Comparison of ENCODE assay signal across 12 cellular contexts in the genomic region with DNA sequence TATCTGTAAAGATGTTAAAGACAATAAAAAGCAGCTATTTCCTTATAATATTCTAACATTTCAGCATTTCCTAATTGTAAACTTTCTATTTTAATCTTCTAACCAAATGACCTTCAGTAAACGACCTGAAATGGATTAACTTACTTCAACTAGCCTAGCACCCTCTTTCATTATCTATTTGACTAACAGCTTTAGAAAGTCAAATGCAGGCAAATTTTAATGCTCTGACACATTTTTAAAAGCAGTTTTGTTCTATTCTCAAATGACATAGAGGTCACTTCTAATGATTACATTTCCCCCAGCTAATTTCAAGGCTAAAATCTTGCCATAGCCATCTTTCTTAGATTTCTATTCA. TPM values are rescaled to one million over a fixed set of nuclear protein-coding genes. Genes with fewer than 3 reads are reported as not detected.
DNase-seq lines count a peak whose midpoint lies in the region; ATAC-seq and TF ChIP-seq lines count a peak whose summit lies in the region.
"Had no signal": no experiment of that assay in that cellular context is flagged by ENCODE, and none has a peak within 500 bp of the region (broad histone marks: within the 10 kb centered on the region; RNA-seq: fewer than 3 reads in every experiment).

No MANE protein-coding gene starts in this region.

- DNase-seq in left ventricle myocardium inferior: no peak
- DNase-seq in Right ventricle myocardium superior: no peak
- no peak for DNase-seq in PC-3
- DNase-seq in middle frontal gyrus (ENCODE audit: extremely low spot score, low spot score): no peak
- DNase-seq in NCI-H128 (lab: John Stamatoyannopoulos, UW; ENCODE audit: unreplicated experiment): no peak
- DNase-seq in CD4-positive, alpha-beta T cell: no peak
- DNase-seq in GM19238 (ENCODE audit: insufficient read length, low spot score): no peak
- DNase-seq: activated CD4-positive, alpha-beta T cell treated with anti-CD3 and anti-CD28 coated beads for 36 hours; NCI-H1436; ovary had no signal

- H3K79me2 ChIP-seq in PC-3 (ENCODE audit: low read length): no peaks in the 10 kb centered on the region

- H3K4me1 ChIP-seq in left ventricle myocardium inferior: peaks cover 19% of the 10 kb centered on the region
- H3K4me1 ChIP-seq in PC-3 (ENCODE audit: insufficient read depth, low read length): peaks cover 46% of the 10 kb centered on the region

- no peaks in the 10 kb centered on the region for H3K27me3 Mint-ChIP-seq in CD4-positive, alpha-beta T cell
- H3K27me3 Mint-ChIP-seq: activated naive CD4-positive, alpha-beta T cell treated with anti-CD3 and anti-CD28 coated beads, Interleukin-2, amount 50 U/mL, for 24 hours had no signal

- POLR2A ChIA-PET in PC-3 (lab: Charles Lee; ENCODE audit: unreplicated experiment): interaction anchor here (0.5 kb wide), 1 partner anchor 292 kb away, joined by 3 read pairs; no protein-coding TSS in a partner anchor
- POLR2A ChIA-PET in CD4-positive, alpha-beta T cell (lab: Charles Lee): no interaction called here

- H4K20me1 ChIP-seq in PC-3 (ENCODE audit: low read length): no peaks in the 10 kb centered on the region

- peak overlapping the region; percentile 21 for H3K9ac ChIP-seq in PC-3 (ENCODE audit: low read length)

- CTCF ChIA-PET in PC-3 (lab: Charles Lee): no interaction called here
- CTCF ChIA-PET in CD4-positive, alpha-beta T cell (lab: Charles Lee): interaction anchor here (1.7 kb wide), 1 partner anchor 10 kb away, joined by 3 read pairs; no protein-coding TSS in a partner anchor

- no peak overlapping the region for H2AFZ ChIP-seq in PC-3 (ENCODE audit: low read length)

- H3K27me3 ChIP-seq in left ventricle myocardium inferior (ENCODE audit: low read depth) (no peaks in the 10 kb centered on the region), PC-3 (ENCODE audit: low read length) (no peaks in the 10 kb centered on the region)
- no peaks in the 10 kb centered on the region for H3K27me3 ChIP-seq in CD4-positive, alpha-beta T cell (ENCODE audit: control insufficient read depth, insufficient read depth, low read length)
- H3K27me3 ChIP-seq: ovary had no signal

- H3K4me1 Mint-ChIP-seq in CD4-positive, alpha-beta T cell (ENCODE audit: low read depth): no peaks in the 10 kb centered on the region
- H3K4me1 Mint-ChIP-seq: activated CD4-positive, alpha-beta T cell treated with anti-CD3 and anti-CD28 coated beads for 36 hours; activated naive CD4-positive, alpha-beta T cell treated with anti-CD3 and anti-CD28 coated beads, Interleukin-2, amount 50 U/mL, for 24 hours had no signal

- no peak for ATAC-seq in Right ventricle myocardium superior (ENCODE audit: poor library complexity)
- ATAC-seq in HG02938 (IDR thresholded peaks at IDR 0.05; ENCODE audit: unreplicated experiment): peak; percentile 50
- no peak for ATAC-seq in PC-3
- no peak for ATAC-seq in CD4-positive, alpha-beta T cell (ENCODE audit: poor library complexity)
- ATAC-seq: activated CD4-positive, alpha-beta T cell treated with anti-CD3 and anti-CD28 coated beads for 36 hours had no signal

- H3K27ac Mint-ChIP-seq in CD4-positive, alpha-beta T cell: no peak overlapping the region
- H3K27ac Mint-ChIP-seq: activated CD4-positive, alpha-beta T cell treated with anti-CD3 and anti-CD28 coated beads for 36 hours; activated naive CD4-positive, alpha-beta T cell treated with anti-CD3 and anti-CD28 coated beads, Interleukin-2, amount 50 U/mL, for 24 hours had no signal

- no peaks in the 10 kb centered on the region for H3K36me3 Mint-ChIP-seq in CD4-positive, alpha-beta T cell (ENCODE audit: low read depth)
- H3K36me3 Mint-ChIP-seq: activated naive CD4-positive, alpha-beta T cell treated with anti-CD3 and anti-CD28 coated beads, Interleukin-2, amount 50 U/mL, for 24 hours had no signal

- H3K36me3 ChIP-seq in left ventricle myocardium inferior: no peaks in the 10 kb centered on the region
- H3K36me3 ChIP-seq in PC-3 (ENCODE audit: low read depth, low read length): no peaks in the 10 kb centered on the region
- H3K36me3 ChIP-seq: ovary had no signal

- H3F3A ChIP-seq in PC-3 (ENCODE audit: low read length, unreplicated experiment): no peaks in the 10 kb centered on the region

- H3K4me3 ChIP-seq in left ventricle myocardium inferior (no peak overlapping the region), PC-3 (ENCODE audit: low read length) (peak overlapping the region; percentile 41; the same call in 1 of the 2 replicates)
- H3K4me3 ChIP-seq: ovary had no signal

- H3K9me3 ChIP-seq in left ventricle myocardium inferior (replicated peaks) (no peaks in the 10 kb centered on the region), PC-3 (ENCODE audit: low read length) (no peaks in the 10 kb centered on the region)
- no peaks in the 10 kb centered on the region for H3K9me3 ChIP-seq in CD4-positive, alpha-beta T cell (ENCODE audit: control insufficient read depth, low read length)
- H3K9me3 ChIP-seq: ovary had no signal

- intact Hi-C loops in left ventricle myocardium inferior (cut with micrococcal nuclease): no loop called here
- intact Hi-C loops in Right ventricle myocardium superior (cut with DNase I): no loop called here
- intact Hi-C loops in PC-3 (cut with micrococcal nuclease): loop anchor here (5.0 kb wide), 1 partner anchor 37 kb away; no protein-coding TSS in a partner anchor
- intact Hi-C loops in CD4-positive, alpha-beta T cell (cut with DNase I, micrococcal nuclease): no loop called here

- no peak overlapping the region for H3K4me3 Mint-ChIP-seq in CD4-positive, alpha-beta T cell
- H3K4me3 Mint-ChIP-seq: activated CD4-positive, alpha-beta T cell treated with anti-CD3 and anti-CD28 coated beads for 36 hours; activated naive CD4-positive, alpha-beta T cell treated with anti-CD3 and anti-CD28 coated beads, Interleukin-2, amount 50 U/mL, for 24 hours had no signal

- no peaks in the 10 kb centered on the region for H3K9me2 ChIP-seq in PC-3 (replicated peaks; ENCODE audit: low read length)

- peak overlapping the region; percentile 73 for H3K4me2 ChIP-seq in PC-3 (ENCODE audit: low read length)

- TF ChIP-seq CTCF in left ventricle myocardium inferior (IDR thresholded peaks at IDR 0.05; ENCODE audit: borderline replicate concordance) (no peak), PC-3 (conservative IDR thresholded peaks at IDR 0.05; ENCODE audit: low read depth, low read length) (no peak)
- no peak for TF ChIP-seq CTCF in CD4-positive, alpha-beta T cell (IDR thresholded peaks at IDR 0.05)

- no TSS peak for BruUV-seq in PC-3 (replicated peaks; lab: Mats Ljungman, UMichigan)

- H3K27ac ChIP-seq in left ventricle myocardium inferior (replicated peaks): peak overlapping the region; percentile 17
- peak overlapping the region; percentile 76 for H3K27ac ChIP-seq in PC-3 (ENCODE audit: low read length)
- no peak overlapping the region for H3K27ac ChIP-seq in CD4-positive, alpha-beta T cell (ENCODE audit: low read depth, low read length)
- H3K27ac ChIP-seq: ovary had no signal

- H3K9me3 Mint-ChIP-seq in CD4-positive, alpha-beta T cell: no peaks in the 10 kb centered on the region
- H3K9me3 Mint-ChIP-seq: activated naive CD4-positive, alpha-beta T cell treated with anti-CD3 and anti-CD28 coated beads, Interleukin-2, amount 50 U/mL, for 24 hours had no signal

RNA-seq across cellular contexts. Expression of gene SLC7A11, which starts 41.9 kb away (rescaled TPM):
- total RNA-seq in left ventricle myocardium inferior (0.19 TPM), Right ventricle myocardium superior (0.08 TPM), PC-3 (2014; rRNA removed) (13.3 and 14.0 TPM in 2 replicates)
- under 1 TPM in 1 of 2 experiments, not detected in 1; 0.03 TPM for total RNA-seq in CD4-positive, alpha-beta T cell

Comparison
In these comparisons a context has a peak if more than half of its experiments do, and no peak if none do; other contexts are left out.
1. RNA of gene SLC7A11, which starts 41.9 kb away (total RNA-seq): 13.3 to 14.0 TPM in PC-3; 0.19 TPM in left ventricle myocardium inferior (single experiment), 0.08 TPM in Right ventricle myocardium superior (single experiment) and 0.03 TPM in CD4-positive, alpha-beta T cell; every median in the first group is over 10 times any median in the second.